In genomic region chr7:104980969-104981670, GRCh38 we compare ENCODE assay signal across 1 cellular context.
TF ChIP-seq lines count a peak whose summit lies in the region.

No MANE protein-coding gene starts in this region.

TF ChIP-seq in GM23338, 12 proteins besides CTCF, POLR2A, EP300 and RAD21 (continued from another document):
- TF ChIP-seq REST (IDR thresholded peaks at IDR 0.05; ENCODE audit: unreplicated experiment) (no peak), JUNB (IDR thresholded peaks at IDR 0.05; ENCODE audit: unreplicated experiment) (no peak), POLR2AphosphoS5 (IDR thresholded peaks at IDR 0.05; ENCODE audit: low read depth) (no peak), ZNF462 (CRISPR knock-in tag; IDR thresholded peaks at IDR 0.05) (no peak), EZH2phosphoT487 (IDR thresholded peaks at IDR 0.05; ENCODE audit: unreplicated experiment) (no peak), ETS1 (IDR thresholded peaks at IDR 0.05) (no peak), ZNF114 (CRISPR knock-in tag; IDR thresholded peaks at IDR 0.05) (no peak), CREB1 (CRISPR knock-in tag; IDR thresholded peaks at IDR 0.05; ENCODE audit: low read depth) (no peak), STAT1 (IDR thresholded peaks at IDR 0.05; ENCODE audit: unreplicated experiment) (no peak), ZNF331 (CRISPR knock-in tag; IDR thresholded peaks at IDR 0.05; ENCODE audit: low read depth) (no peak), NANOG (IDR thresholded peaks at IDR 0.05; ENCODE audit: borderline replicate concordance) (no peak)
